Comparison of ENCODE assay signal across 19 cellular contexts in genomic region chr16:50373345-50373701, GRCh38. TPM values are rescaled to one million over a fixed set of nuclear protein-coding genes. Genes with fewer than 3 reads are reported as not detected.
DNase-seq lines count a peak whose midpoint lies in the region; ATAC-seq and TF ChIP-seq lines count a peak whose summit lies in the region.
"Had no signal": no experiment of that assay in that cellular context is flagged by ENCODE, and none has a peak within 500 bp of the region (broad histone marks: within the 10 kb centered on the region; RNA-seq: fewer than 3 reads in every experiment).

No MANE protein-coding gene starts in this region.

- H3K9me3 ChIP-seq in breast epithelium (no peaks in the 10 kb centered on the region), gastroesophageal sphincter (no peaks in the 10 kb centered on the region), psoas muscle (no peaks in the 10 kb centered on the region), tibial artery (no peaks in the 10 kb centered on the region)
- H3K9me3 ChIP-seq: spleen had no signal

- TF ChIP-seq POLR2A in breast epithelium (IDR thresholded peaks at IDR 0.05) (no peak), gastroesophageal sphincter (IDR thresholded peaks at IDR 0.05) (no peak)

- CTCF ChIA-PET in MCF 10A (lab: Yijun Ruan, JAX), result interaction anchor here (0.6 to 12.9 kb wide), 10 partner anchors 11 to 433 kb away, joined by 3 to 212 read pairs (median 8); partner anchors contain the start of gene CNEP1R1

- no peak overlapping the region for H3K27ac Mint-ChIP-seq in MCF 10A (ENCODE audit: low read depth, unreplicated experiment)
- no peak overlapping the region for H3K27ac Mint-ChIP-seq in activated T-helper 2 cell treated with anti-CD3 and anti-CD28 coated beads, Interferon-gamma antibody, Interleukin-2, Interleukin-4, amounts not matched to agents 10 μg/mL and 5 μg/mL and 100 μg/mL, durations not matched to agents 14 hours and 24 hours and 36 hours
- H3K27ac Mint-ChIP-seq: activated naive CD8-positive, alpha-beta T cell; memory B cell had no signal

- no peak for ATAC-seq in gastroesophageal sphincter
- ATAC-seq in psoas muscle, result no peak
- no peak for ATAC-seq in HG02571 (IDR thresholded peaks at IDR 0.05; ENCODE audit: unreplicated experiment)
- no peak for ATAC-seq in HG03460 (IDR thresholded peaks at IDR 0.05; ENCODE audit: unreplicated experiment)

- H3K27me3 ChIP-seq in breast epithelium (no peaks in the 10 kb centered on the region), gastroesophageal sphincter (no peaks in the 10 kb centered on the region), psoas muscle (ENCODE audit: insufficient read depth in 3 of 3, low read length in 2 of 3) (no peaks in the 10 kb centered on the region), tibial artery (no peaks in the 10 kb centered on the region)
- H3K27me3 ChIP-seq: spleen had no signal

- no peak overlapping the region for H3K4me3 Mint-ChIP-seq in MCF 10A (ENCODE audit: unreplicated experiment)
- no peak overlapping the region for H3K4me3 Mint-ChIP-seq in activated T-helper 2 cell treated with anti-CD3 and anti-CD28 coated beads, Interferon-gamma antibody, Interleukin-2, Interleukin-4, amounts not matched to agents 10 μg/mL and 5 μg/mL and 100 μg/mL, durations not matched to agents 14 hours and 24 hours and 36 hours (ENCODE audit: low read depth)
- H3K4me3 Mint-ChIP-seq: activated naive CD8-positive, alpha-beta T cell; memory B cell had no signal

- H3K9me3 Mint-ChIP-seq in MCF 10A (ENCODE audit: unreplicated experiment), result no peaks in the 10 kb centered on the region
- no peaks in the 10 kb centered on the region for H3K9me3 Mint-ChIP-seq in activated T-helper 2 cell treated with anti-CD3 and anti-CD28 coated beads, Interferon-gamma antibody, Interleukin-2, Interleukin-4, amounts not matched to agents 10 μg/mL and 5 μg/mL and 100 μg/mL, durations not matched to agents 14 hours and 24 hours and 36 hours
- H3K9me3 Mint-ChIP-seq: CD4-positive, CD25-positive, alpha-beta regulatory T cell; memory B cell had no signal

- no TSS peak for BruUV-seq in MCF 10A (replicated peaks; lab: Mats Ljungman, UMichigan)

- H3K36me3 Mint-ChIP-seq in MCF 10A (ENCODE audit: insufficient read depth, unreplicated experiment), result peaks cover 6% of the 10 kb centered on the region
- no peaks in the 10 kb centered on the region for H3K36me3 Mint-ChIP-seq in activated T-helper 2 cell treated with anti-CD3 and anti-CD28 coated beads, Interferon-gamma antibody, Interleukin-2, Interleukin-4, amounts not matched to agents 10 μg/mL and 5 μg/mL and 100 μg/mL, durations not matched to agents 14 hours and 24 hours and 36 hours (ENCODE audit: low read depth)
- H3K36me3 Mint-ChIP-seq: activated naive CD8-positive, alpha-beta T cell; CD4-positive, CD25-positive, alpha-beta regulatory T cell; memory B cell had no signal

- H3K27me3 Mint-ChIP-seq in MCF 10A (ENCODE audit: insufficient read depth, unreplicated experiment), result no peaks in the 10 kb centered on the region
- peaks cover 5% of the 10 kb centered on the region for H3K27me3 Mint-ChIP-seq in activated T-helper 2 cell treated with anti-CD3 and anti-CD28 coated beads, Interferon-gamma antibody, Interleukin-2, Interleukin-4, amounts not matched to agents 10 μg/mL and 5 μg/mL and 100 μg/mL, durations not matched to agents 14 hours and 24 hours and 36 hours (ENCODE audit: low read depth)
- H3K27me3 Mint-ChIP-seq: activated naive CD8-positive, alpha-beta T cell had no signal

- POLR2A ChIA-PET in MCF 10A (lab: Yijun Ruan, JAX), result interaction anchor here (0.7 to 1.2 kb wide), 3 partner anchors 158 to 349 kb away, joined by 3 to 4 read pairs (median 3); partner anchors contain the start of gene CNEP1R1

- H3K27ac ChIP-seq in breast epithelium (peak overlapping the region; percentile 61 to 68), gastroesophageal sphincter (peak overlapping the region; percentile 12 to 82 (median 74)), psoas muscle (peak overlapping the region; percentile 48), tibial artery (peak overlapping the region; percentile 76 to 80)
- H3K27ac ChIP-seq: 22Rv1, spleen had no signal

- intact Hi-C loops in breast epithelium (cut with DNase I; ENCODE audit: low total_unique reads), result no loop called here
- intact Hi-C loops in MCF 10A (cut with micrococcal nuclease), result loop anchor here (5.0 kb wide), 1 partner anchor 374 kb away; no protein-coding TSS in a partner anchor
- intact Hi-C loops in psoas muscle (cut with DNase I), result loop anchor here (5.0 to 10.0 kb wide), 3 partner anchors 291 to 434 kb away; no protein-coding TSS in a partner anchor
- intact Hi-C loops in tibial artery (cut with DNase I; ENCODE audit: low total_unique reads), result loop anchor here (5.0 kb wide), 3 partner anchors 174 to 294 kb away; partner anchors contain the start of gene NKD1
- intact Hi-C loops in activated T-helper 2 cell treated with anti-CD3 and anti-CD28 coated beads, Interferon-gamma antibody, Interleukin-2, Interleukin-4, amounts not matched to agents 10 μg/mL and 5 μg/mL and 100 μg/mL, durations not matched to agents 14 hours and 24 hours and 36 hours (cut with micrococcal nuclease), result loop anchor here (5.0 kb wide), 1 partner anchor 434 kb away; no protein-coding TSS in a partner anchor

- TF ChIP-seq EP300 in gastroesophageal sphincter (IDR thresholded peaks at IDR 0.05), result no peak

- H3K36me3 ChIP-seq in breast epithelium (no peaks in the 10 kb centered on the region), gastroesophageal sphincter (no peaks in the 10 kb centered on the region), psoas muscle (ENCODE audit: insufficient read depth in 1 of 2, low read depth in 1 of 2) (no peaks in the 10 kb centered on the region), tibial artery (no peaks in the 10 kb centered on the region)
- H3K36me3 ChIP-seq: spleen had no signal

- H3K4me3 ChIP-seq in breast epithelium, result no peak overlapping the region
- no peak overlapping the region for H3K4me3 ChIP-seq in gastroesophageal sphincter
- H3K4me3 ChIP-seq in psoas muscle, result no peak overlapping the region
- H3K4me3 ChIP-seq in tibial artery, result no peak overlapping the region
- H3K4me3 ChIP-seq: spleen had no signal

- H3K4me1 ChIP-seq in breast epithelium, result peaks cover 0 to 4% of the 10 kb centered on the region in 2 donors
- peaks cover 0 to 29% (median 0%) of the 10 kb centered on the region in 3 donors for H3K4me1 ChIP-seq in gastroesophageal sphincter
- H3K4me1 ChIP-seq in psoas muscle, result no peaks in the 10 kb centered on the region
- peaks cover 0 to 27% (median 21%) of the 10 kb centered on the region in 4 donors for H3K4me1 ChIP-seq in tibial artery

- DNase-seq in breast epithelium (ENCODE audit: low spot score in 2 of 2) (no peak), MCF 10A (ENCODE audit: unreplicated experiment) (no peak), psoas muscle (no peak), tibial artery (no peak)
- no peak for DNase-seq in activated T-helper 2 cell treated with anti-CD3 and anti-CD28 coated beads, Interferon-gamma antibody, Interleukin-2, Interleukin-4, amounts not matched to agents 10 μg/mL and 5 μg/mL and 100 μg/mL, durations not matched to agents 14 hours and 24 hours and 36 hours (ENCODE audit: low spot score)
- DNase-seq: activated CD4-positive, alpha-beta T cell treated with anti-CD3 and anti-CD28 coated beads, Interleukin-2, amount 50 U/mL, for 48 hours; activated CD8-positive, alpha-beta memory T cell treated with anti-CD3 and anti-CD28 coated beads, Interleukin-2, amount 50 U/mL, for 4 hours; CD4-positive, CD25-positive, alpha-beta regulatory T cell; central memory CD4-positive, alpha-beta T cell; dermis blood vessel endothelial cell; Karpas-422; spleen; T-helper 1 cell had no signal

- peaks cover 7% of the 10 kb centered on the region for H3K4me1 Mint-ChIP-seq in MCF 10A (ENCODE audit: insufficient read depth, unreplicated experiment)
- H3K4me1 Mint-ChIP-seq in activated T-helper 2 cell treated with anti-CD3 and anti-CD28 coated beads, Interferon-gamma antibody, Interleukin-2, Interleukin-4, amounts not matched to agents 10 μg/mL and 5 μg/mL and 100 μg/mL, durations not matched to agents 14 hours and 24 hours and 36 hours (ENCODE audit: low read depth), result peaks cover 9% of the 10 kb centered on the region

- TF ChIP-seq CTCF in breast epithelium (IDR thresholded peaks at IDR 0.05) (no peak), MCF 10A (IDR thresholded peaks at IDR 0.05; ENCODE audit: unreplicated experiment) (no peak), gastroesophageal sphincter (IDR thresholded peaks at IDR 0.05) (no peak), psoas muscle (IDR thresholded peaks at IDR 0.05) (no peak), tibial artery (IDR thresholded peaks at IDR 0.05) (no peak)

- WGBS in gastroesophageal sphincter (ENCODE audit: low coverage in 1 of 2), 2 donors, result 14 to 71% methylated on average over 1 of the region's 4 CpGs
- WGBS in psoas muscle, 3 donors, result 29% methylated on average over 4 of the region's 4 CpGs

RNA-seq across cellular contexts. Expression of gene BRD7, which starts 4.5 kb away (rescaled TPM):
- total RNA-seq in breast epithelium (10 to 100 TPM; 42.0 to 53.9 (median 43.0) TPM), MCF 10A (2022) (75.9 and 76.4 TPM in 2 replicates), gastroesophageal sphincter (10 to 100 TPM; 59.1 to 84.0 (median 70.5) TPM), psoas muscle (10 to 100 TPM; 47.5 to 77.1 (median 52.4) TPM)
- 10 to 100 TPM; 32.4 to 56.4 (median 48.9) TPM for polyA plus RNA-seq in psoas muscle
- total RNA-seq in activated T-helper 2 cell treated with anti-CD3 and anti-CD28 coated beads, Interferon-gamma antibody, Interleukin-2, Interleukin-4, amounts not matched to agents 10 μg/mL and 5 μg/mL and 100 μg/mL, durations not matched to agents 14 hours and 24 hours and 36 hours, result 76.0 and 79.5 TPM in 2 replicates
